In genomic region chr18:9951022-9951859, GRCh38 we compare ENCODE assay signal across 8 cellular contexts. TPM values are rescaled to one million over a fixed set of nuclear protein-coding genes. Genes with fewer than 3 reads are reported as not detected.
DNase-seq lines count a peak whose midpoint lies in the region; ATAC-seq, FAIRE-seq and TF ChIP-seq lines count a peak whose summit lies in the region.

No MANE protein-coding gene starts in this region.

- no peaks in the 10 kb centered on the region for H3K27me3 Mint-ChIP-seq in GM23338 (ENCODE audit: insufficient read depth, low read depth, poor library complexity)

- no peaks in the 10 kb centered on the region for H3F3A ChIP-seq in GM23338 (replicated peaks; ENCODE audit: low read depth)

- peak; percentile 99 for ATAC-seq in GM23338
- ATAC-seq in left lobe of liver = peak; percentile 67

- no peaks in the 10 kb centered on the region for H3K9me3 Mint-ChIP-seq in GM23338

- H3K27ac ChIP-seq in GM23338 (ENCODE audit: low read depth) = no peak overlapping the region
- H3K27ac ChIP-seq in effector memory CD4-positive, alpha-beta T cell (ENCODE audit: insufficient read depth, low read length, poor library complexity, severe bottlenecking) = no peak overlapping the region

- H3K79me2 ChIP-seq in GM23338 (replicated peaks; ENCODE audit: insufficient read depth) = peaks cover 20% of the 10 kb centered on the region; the same call in 1 of the 2 replicates

- H3K27me3 ChIP-seq in GM23338 (ENCODE audit: insufficient read depth) = no peaks in the 10 kb centered on the region
- no peaks in the 10 kb centered on the region for H3K27me3 ChIP-seq in NT2/D1 (ENCODE audit: insufficient read depth, insufficient read length)
- no peaks in the 10 kb centered on the region for H3K27me3 ChIP-seq in effector memory CD4-positive, alpha-beta T cell (replicated peaks; ENCODE audit: control insufficient read depth, insufficient read depth, low read length, poor library complexity, severe bottlenecking)

- TF ChIP-seq CTCF in GM23338 (conservative IDR thresholded peaks at IDR 0.05; ENCODE audit: low read depth in 2 of 2) = peak; percentile 82 to 83

- no peaks in the 10 kb centered on the region for H3K9me2 ChIP-seq in GM23338 (ENCODE audit: insufficient read depth)

- H3K4me1 Mint-ChIP-seq in GM23338 = peaks cover 2% of the 10 kb centered on the region; the same call in 2 of the 3 replicates

- H3K4me3 ChIP-seq in GM23338 = no peak overlapping the region
- H3K4me3 ChIP-seq in NT2/D1 (ENCODE audit: insufficient read length, low read depth) = no peak overlapping the region
- no peak overlapping the region for H3K4me3 ChIP-seq in effector memory CD4-positive, alpha-beta T cell (ENCODE audit: insufficient read depth, low read depth, low read length, poor library complexity, severe bottlenecking)

- no peak overlapping the region for H3K4me2 ChIP-seq in GM23338

- no peak overlapping the region for H3K4me3 Mint-ChIP-seq in GM23338

- peaks cover 28% of the 10 kb centered on the region for H3K36me3 Mint-ChIP-seq in GM23338 (ENCODE audit: low read depth)

- H4K20me1 ChIP-seq in GM23338 (replicated peaks; ENCODE audit: insufficient read depth) = no peaks in the 10 kb centered on the region

- H3K4me1 ChIP-seq in GM23338 (ENCODE audit: insufficient read depth) (no peaks in the 10 kb centered on the region), NT2/D1 (ENCODE audit: insufficient read depth, insufficient read length) (no peaks in the 10 kb centered on the region)
- H3K4me1 ChIP-seq in effector memory CD4-positive, alpha-beta T cell (ENCODE audit: control insufficient read depth, insufficient read depth, low read length, poor library complexity, severe bottlenecking) = no peaks in the 10 kb centered on the region

- peak; percentile 20 for DNase-seq in COLO668 (lab: John Stamatoyannopoulos, UW; ENCODE audit: unreplicated experiment)
- DNase-seq in GM23338 (ENCODE audit: low spot score) = peak; percentile 83
- DNase-seq in NT2/D1 (ENCODE audit: low read depth, low spot score) = peak; percentile 32
- DNase-seq in central memory CD4-positive, alpha-beta T cell = peak; percentile 8
- no peak for DNase-seq in left lobe of liver (ENCODE audit: low spot score)
- DNase-seq in urothelium cell line (ENCODE audit: low spot score) = peak; percentile 54
- DNase-seq in effector memory CD4-positive, alpha-beta T cell = no peak
- no peak for DNase-seq in activated CD4-positive, CD25-positive, alpha-beta regulatory T cell treated with anti-CD3 and anti-CD28 coated beads, Interleukin-2, amount 50 U/mL, for 72 hours

- H3K27ac Mint-ChIP-seq in GM23338 = peak overlapping the region; percentile 92

- H3K9ac ChIP-seq in NT2/D1 (ENCODE audit: insufficient read length, low read depth) = no peak overlapping the region

- FAIRE-seq in urothelium cell line (lab: Jason Lieb, UNC) = peak; percentile 83

- H3K36me3 ChIP-seq in GM23338 (ENCODE audit: insufficient read depth) (peaks cover 12% of the 10 kb centered on the region), NT2/D1 (ENCODE audit: insufficient read depth, insufficient read length, low read length) (peaks cover 50% of the 10 kb centered on the region)
- peaks cover 56% of the 10 kb centered on the region for H3K36me3 ChIP-seq in effector memory CD4-positive, alpha-beta T cell (ENCODE audit: control insufficient read depth, insufficient read depth, low read length)

- no peaks in the 10 kb centered on the region for H3K9me3 ChIP-seq in NT2/D1 (ENCODE audit: insufficient read depth, low read length)
- H3K9me3 ChIP-seq in effector memory CD4-positive, alpha-beta T cell (ENCODE audit: control insufficient read depth, low read length) = no peaks in the 10 kb centered on the region

- no peak overlapping the region for H2AFZ ChIP-seq in GM23338

TF ChIP-seq in GM23338, 12 proteins besides CTCF, POLR2A, EP300 and RAD21:
- TF ChIP-seq REST (IDR thresholded peaks at IDR 0.05; ENCODE audit: unreplicated experiment) = no peak
- TF ChIP-seq ZNF114 (CRISPR knock-in tag; IDR thresholded peaks at IDR 0.05) = no peak
- TF ChIP-seq ETS1 (IDR thresholded peaks at IDR 0.05) = no peak
- TF ChIP-seq POLR2AphosphoS5 (IDR thresholded peaks at IDR 0.05; ENCODE audit: low read depth) = no peak
- TF ChIP-seq NANOG (IDR thresholded peaks at IDR 0.05; ENCODE audit: borderline replicate concordance) = no peak
- TF ChIP-seq CREB1 (CRISPR knock-in tag; IDR thresholded peaks at IDR 0.05; ENCODE audit: low read depth) = no peak
- TF ChIP-seq EZH2 (IDR thresholded peaks at IDR 0.05; ENCODE audit: low read depth, unreplicated experiment) = no peak

RNA-seq across cellular contexts. Expression of gene VAPA, which starts 37.4 kb away (rescaled TPM):
- total RNA-seq in GM23338 (2014; rRNA removed; shearing (Covaris generic)) = 166 and 178 TPM in 2 replicates
- polyA plus RNA-seq in GM23338 (2016; fragmentation: Nextera tagmentation; extraction: Ambion mirVana) = 158 and 162 TPM in 2 replicates
- 72.4 TPM for total RNA-seq in left lobe of liver

Comparison
In these comparisons a context has a peak if more than half of its experiments do, and no peak if none do; other contexts are left out.
1. DNase-seq: peak in COLO668 (single experiment), GM23338 (single experiment), NT2/D1 (single experiment), central memory CD4-positive, alpha-beta T cell (single experiment) and urothelium cell line (single experiment); none in left lobe of liver (single experiment), effector memory CD4-positive, alpha-beta T cell (0 of 3) and activated CD4-positive, CD25-positive, alpha-beta regulatory T cell treated with anti-CD3 and anti-CD28 coated beads, Interleukin-2, amount 50 U/mL, for 72 hours (single experiment).